Comparison of ENCODE assay signal across 1 cellular context in the genomic region with DNA sequence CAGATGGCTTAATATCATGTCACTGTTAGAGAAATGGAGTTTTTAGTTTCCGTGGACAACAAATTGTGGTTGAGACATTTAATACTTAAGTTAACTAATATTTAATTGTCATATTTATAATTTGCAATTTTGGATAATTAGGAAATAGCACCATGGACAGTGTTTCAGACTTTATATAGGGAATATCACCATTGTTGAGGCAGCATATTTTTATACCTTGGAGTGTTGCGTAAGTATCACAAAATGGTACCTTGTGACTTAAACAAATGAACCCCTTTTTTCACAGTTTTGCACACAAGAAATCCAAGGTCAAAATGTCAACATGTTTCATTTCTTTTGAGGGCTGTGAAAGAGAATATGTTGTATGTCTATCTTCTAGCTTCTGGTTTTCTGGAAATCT.
TF ChIP-seq lines count a peak whose summit lies in the region.

No MANE protein-coding gene starts in this region.

TF ChIP-seq in SK-N-SH treated with all-trans-retinoic acid at 6 μM for 48 hours, 23 proteins besides CTCF, POLR2A, EP300 and RAD21 (continued from another document):
- TF ChIP-seq, protein P1, sequence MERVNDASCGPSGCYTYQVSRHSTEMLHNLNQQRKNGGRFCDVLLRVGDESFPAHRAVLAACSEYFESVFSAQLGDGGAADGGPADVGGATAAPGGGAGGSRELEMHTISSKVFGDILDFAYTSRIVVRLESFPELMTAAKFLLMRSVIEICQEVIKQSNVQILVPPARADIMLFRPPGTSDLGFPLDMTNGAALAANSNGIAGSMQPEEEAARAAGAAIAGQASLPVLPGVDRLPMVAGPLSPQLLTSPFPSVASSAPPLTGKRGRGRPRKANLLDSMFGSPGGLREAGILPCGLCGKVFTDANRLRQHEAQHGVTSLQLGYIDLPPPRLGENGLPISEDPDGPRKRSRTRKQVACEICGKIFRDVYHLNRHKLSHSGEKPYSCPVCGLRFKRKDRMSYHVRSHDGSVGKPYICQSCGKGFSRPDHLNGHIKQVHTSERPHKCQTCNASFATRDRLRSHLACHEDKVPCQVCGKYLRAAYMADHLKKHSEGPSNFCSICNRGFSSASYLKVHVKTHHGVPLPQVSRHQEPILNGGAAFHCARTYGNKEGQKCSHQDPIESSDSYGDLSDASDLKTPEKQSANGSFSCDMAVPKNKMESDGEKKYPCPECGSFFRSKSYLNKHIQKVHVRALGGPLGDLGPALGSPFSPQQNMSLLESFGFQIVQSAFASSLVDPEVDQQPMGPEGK (CRISPR knock-in tag; IDR thresholded peaks at IDR 0.05; ENCODE audit: borderline replicate concordance): no peak
- TF ChIP-seq SNAI2 (CRISPR knock-in tag; IDR thresholded peaks at IDR 0.05): no peak
- TF ChIP-seq GLIS3 (CRISPR knock-in tag; IDR thresholded peaks at IDR 0.05): no peak
- TF ChIP-seq ZC3H10 (CRISPR knock-in tag; IDR thresholded peaks at IDR 0.05): no peak
- TF ChIP-seq, protein P2, sequence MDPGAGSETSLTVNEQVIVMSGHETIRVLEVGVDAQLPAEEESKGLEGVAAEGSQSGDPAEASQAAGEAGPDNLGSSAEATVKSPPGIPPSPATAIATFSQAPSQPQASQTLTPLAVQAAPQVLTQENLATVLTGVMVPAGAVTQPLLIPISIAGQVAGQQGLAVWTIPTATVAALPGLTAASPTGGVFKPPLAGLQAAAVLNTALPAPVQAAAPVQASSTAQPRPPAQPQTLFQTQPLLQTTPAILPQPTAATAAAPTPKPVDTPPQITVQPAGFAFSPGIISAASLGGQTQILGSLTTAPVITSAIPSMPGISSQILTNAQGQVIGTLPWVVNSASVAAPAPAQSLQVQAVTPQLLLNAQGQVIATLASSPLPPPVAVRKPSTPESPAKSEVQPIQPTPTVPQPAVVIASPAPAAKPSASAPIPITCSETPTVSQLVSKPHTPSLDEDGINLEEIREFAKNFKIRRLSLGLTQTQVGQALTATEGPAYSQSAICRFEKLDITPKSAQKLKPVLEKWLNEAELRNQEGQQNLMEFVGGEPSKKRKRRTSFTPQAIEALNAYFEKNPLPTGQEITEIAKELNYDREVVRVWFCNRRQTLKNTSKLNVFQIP (CRISPR knock-in tag; IDR thresholded peaks at IDR 0.05; ENCODE audit: borderline replicate concordance, low read depth): no peak
- no peak for TF ChIP-seq ISL1 (CRISPR knock-in tag; IDR thresholded peaks at IDR 0.05)
- no peak for TF ChIP-seq RARB (CRISPR knock-in tag; IDR thresholded peaks at IDR 0.05)
- TF ChIP-seq BACH2 (CRISPR knock-in tag; IDR thresholded peaks at IDR 0.05; ENCODE audit: borderline replicate concordance): no peak
- TF ChIP-seq, protein P3, sequence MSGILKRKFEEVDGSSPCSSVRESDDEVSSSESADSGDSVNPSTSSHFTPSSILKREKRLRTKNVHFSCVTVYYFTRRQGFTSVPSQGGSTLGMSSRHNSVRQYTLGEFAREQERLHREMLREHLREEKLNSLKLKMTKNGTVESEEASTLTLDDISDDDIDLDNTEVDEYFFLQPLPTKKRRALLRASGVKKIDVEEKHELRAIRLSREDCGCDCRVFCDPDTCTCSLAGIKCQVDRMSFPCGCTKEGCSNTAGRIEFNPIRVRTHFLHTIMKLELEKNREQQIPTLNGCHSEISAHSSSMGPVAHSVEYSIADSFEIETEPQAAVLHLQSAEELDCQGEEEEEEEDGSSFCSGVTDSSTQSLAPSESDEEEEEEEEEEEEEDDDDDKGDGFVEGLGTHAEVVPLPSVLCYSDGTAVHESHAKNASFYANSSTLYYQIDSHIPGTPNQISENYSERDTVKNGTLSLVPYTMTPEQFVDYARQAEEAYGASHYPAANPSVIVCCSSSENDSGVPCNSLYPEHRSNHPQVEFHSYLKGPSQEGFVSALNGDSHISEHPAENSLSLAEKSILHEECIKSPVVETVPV (CRISPR knock-in tag; IDR thresholded peaks at IDR 0.05): no peak
